1 cellular context compared by ENCODE assay signal in genomic region chr15:62883938-62884479, GRCh38.
TF ChIP-seq lines count a peak whose summit lies in the region.

No MANE protein-coding gene starts in this region.

TF ChIP-seq in HepG2, 621 proteins besides CTCF, POLR2A, EP300 and RAD21 (continued from another document):
- TF ChIP-seq ZNF407 (CRISPR knock-in tag; IDR thresholded peaks at IDR 0.05; ENCODE audit: not compliant biosample characterization) (no peak), ZFP36L2 (CRISPR knock-in tag; IDR thresholded peaks at IDR 0.05) (no peak)
